In the genomic region with DNA sequence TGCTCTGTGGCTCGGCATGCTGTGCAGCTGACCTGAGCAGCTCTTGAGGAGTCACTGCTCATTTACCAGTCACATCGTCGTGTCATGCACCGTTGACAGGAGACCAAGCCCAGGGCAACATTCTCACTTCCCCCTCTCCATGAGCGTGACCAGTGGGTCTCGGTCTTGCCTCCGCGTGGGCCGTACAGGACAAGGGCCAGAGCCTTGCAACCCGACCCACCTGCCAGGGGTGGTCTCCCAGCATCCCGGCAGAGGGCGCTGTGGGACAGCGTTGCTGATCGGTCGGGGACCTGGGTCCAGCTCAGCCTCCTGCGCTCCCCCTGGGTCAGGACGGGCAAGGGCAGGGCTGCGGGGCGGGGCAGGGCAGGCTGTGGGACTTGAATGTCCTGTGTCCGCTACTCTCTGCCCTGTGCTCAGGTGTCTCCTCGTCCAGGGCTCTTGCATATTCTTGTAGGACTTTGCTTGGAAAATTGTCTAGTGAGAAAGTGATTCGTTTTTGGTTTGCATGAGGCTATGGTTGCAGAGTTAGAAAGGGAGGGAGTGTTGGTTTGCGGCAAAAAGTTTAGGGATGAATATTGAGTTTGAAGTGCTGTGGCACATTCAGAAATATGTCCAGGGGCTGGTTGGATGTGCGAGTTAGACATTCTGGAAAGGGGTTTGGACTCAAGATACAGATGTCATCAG, we compare ENCODE assay signal across 1 cellular context.
TF ChIP-seq lines count a peak whose summit lies in the region.

No MANE protein-coding gene starts in this region.

TF ChIP-seq in HepG2, 621 proteins besides CTCF, POLR2A, EP300 and RAD21 (continued from another document and continues in another):
- peak; percentile 43; the same call in 1 of the 2 replicates for TF ChIP-seq ZNF121 (CRISPR knock-in tag; IDR thresholded peaks at IDR 0.05)
- peak; percentile 50; the same call in 1 of the 2 replicates for TF ChIP-seq GATAD2A (CRISPR knock-in tag; IDR thresholded peaks at IDR 0.05)
- peak; percentile 41; the same call in 1 of the 2 replicates for TF ChIP-seq KLF13 (CRISPR knock-in tag; IDR thresholded peaks at IDR 0.05)
- TF ChIP-seq HDAC1 (CRISPR knock-in tag; IDR thresholded peaks at IDR 0.05) = peak; percentile 56
- TF ChIP-seq, protein P1, sequence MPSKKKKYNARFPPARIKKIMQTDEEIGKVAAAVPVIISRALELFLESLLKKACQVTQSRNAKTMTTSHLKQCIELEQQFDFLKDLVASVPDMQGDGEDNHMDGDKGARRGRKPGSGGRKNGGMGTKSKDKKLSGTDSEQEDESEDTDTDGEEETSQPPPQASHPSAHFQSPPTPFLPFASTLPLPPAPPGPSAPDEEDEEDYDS (CRISPR knock-in tag; IDR thresholded peaks at IDR 0.05) = no peak
- TF ChIP-seq HDAC2 (CRISPR knock-in tag; IDR thresholded peaks at IDR 0.05) = peak; percentile 61
- TF ChIP-seq ZNF614 (CRISPR knock-in tag; IDR thresholded peaks at IDR 0.05; ENCODE audit: borderline replicate concordance) = peak; percentile 37; the same call in 1 of the 2 replicates
- TF ChIP-seq, protein P2, sequence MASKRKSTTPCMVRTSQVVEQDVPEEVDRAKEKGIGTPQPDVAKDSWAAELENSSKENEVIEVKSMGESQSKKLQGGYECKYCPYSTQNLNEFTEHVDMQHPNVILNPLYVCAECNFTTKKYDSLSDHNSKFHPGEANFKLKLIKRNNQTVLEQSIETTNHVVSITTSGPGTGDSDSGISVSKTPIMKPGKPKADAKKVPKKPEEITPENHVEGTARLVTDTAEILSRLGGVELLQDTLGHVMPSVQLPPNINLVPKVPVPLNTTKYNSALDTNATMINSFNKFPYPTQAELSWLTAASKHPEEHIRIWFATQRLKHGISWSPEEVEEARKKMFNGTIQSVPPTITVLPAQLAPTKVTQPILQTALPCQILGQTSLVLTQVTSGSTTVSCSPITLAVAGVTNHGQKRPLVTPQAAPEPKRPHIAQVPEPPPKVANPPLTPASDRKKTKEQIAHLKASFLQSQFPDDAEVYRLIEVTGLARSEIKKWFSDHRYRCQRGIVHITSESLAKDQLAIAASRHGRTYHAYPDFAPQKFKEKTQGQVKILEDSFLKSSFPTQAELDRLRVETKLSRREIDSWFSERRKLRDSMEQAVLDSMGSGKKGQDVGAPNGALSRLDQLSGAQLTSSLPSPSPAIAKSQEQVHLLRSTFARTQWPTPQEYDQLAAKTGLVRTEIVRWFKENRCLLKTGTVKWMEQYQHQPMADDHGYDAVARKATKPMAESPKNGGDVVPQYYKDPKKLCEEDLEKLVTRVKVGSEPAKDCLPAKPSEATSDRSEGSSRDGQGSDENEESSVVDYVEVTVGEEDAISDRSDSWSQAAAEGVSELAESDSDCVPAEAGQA (IDR thresholded peaks at IDR 0.05; ENCODE audit: low read depth) = no peak
- TF ChIP-seq, protein P2 (CRISPR knock-in tag; IDR thresholded peaks at IDR 0.05; ENCODE audit: borderline replicate concordance) = no peak
- TF ChIP-seq ZNF547 (CRISPR knock-in tag; IDR thresholded peaks at IDR 0.05) = 0 out of 2 replicates have a peak, but pooled peaks have one; percentile 56
- TF ChIP-seq MTA1 (CRISPR knock-in tag; IDR thresholded peaks at IDR 0.05; ENCODE audit: borderline replicate concordance) = 0 out of 2 replicates have a peak, but pooled peaks have one; percentile 29
- TF ChIP-seq, protein P3, sequence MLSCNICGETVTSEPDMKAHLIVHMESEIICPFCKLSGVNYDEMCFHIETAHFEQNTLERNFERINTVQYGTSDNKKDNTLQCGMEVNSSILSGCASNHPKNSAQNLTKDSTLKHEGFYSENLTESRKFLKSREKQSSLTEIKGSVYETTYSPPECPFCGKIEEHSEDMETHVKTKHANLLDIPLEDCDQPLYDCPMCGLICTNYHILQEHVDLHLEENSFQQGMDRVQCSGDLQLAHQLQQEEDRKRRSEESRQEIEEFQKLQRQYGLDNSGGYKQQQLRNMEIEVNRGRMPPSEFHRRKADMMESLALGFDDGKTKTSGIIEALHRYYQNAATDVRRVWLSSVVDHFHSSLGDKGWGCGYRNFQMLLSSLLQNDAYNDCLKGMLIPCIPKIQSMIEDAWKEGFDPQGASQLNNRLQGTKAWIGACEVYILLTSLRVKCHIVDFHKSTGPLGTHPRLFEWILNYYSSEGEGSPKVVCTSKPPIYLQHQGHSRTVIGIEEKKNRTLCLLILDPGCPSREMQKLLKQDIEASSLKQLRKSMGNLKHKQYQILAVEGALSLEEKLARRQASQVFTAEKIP (CRISPR knock-in tag; IDR thresholded peaks at IDR 0.05; ENCODE audit: borderline replicate concordance) = no peak
- TF ChIP-seq, protein P4, sequence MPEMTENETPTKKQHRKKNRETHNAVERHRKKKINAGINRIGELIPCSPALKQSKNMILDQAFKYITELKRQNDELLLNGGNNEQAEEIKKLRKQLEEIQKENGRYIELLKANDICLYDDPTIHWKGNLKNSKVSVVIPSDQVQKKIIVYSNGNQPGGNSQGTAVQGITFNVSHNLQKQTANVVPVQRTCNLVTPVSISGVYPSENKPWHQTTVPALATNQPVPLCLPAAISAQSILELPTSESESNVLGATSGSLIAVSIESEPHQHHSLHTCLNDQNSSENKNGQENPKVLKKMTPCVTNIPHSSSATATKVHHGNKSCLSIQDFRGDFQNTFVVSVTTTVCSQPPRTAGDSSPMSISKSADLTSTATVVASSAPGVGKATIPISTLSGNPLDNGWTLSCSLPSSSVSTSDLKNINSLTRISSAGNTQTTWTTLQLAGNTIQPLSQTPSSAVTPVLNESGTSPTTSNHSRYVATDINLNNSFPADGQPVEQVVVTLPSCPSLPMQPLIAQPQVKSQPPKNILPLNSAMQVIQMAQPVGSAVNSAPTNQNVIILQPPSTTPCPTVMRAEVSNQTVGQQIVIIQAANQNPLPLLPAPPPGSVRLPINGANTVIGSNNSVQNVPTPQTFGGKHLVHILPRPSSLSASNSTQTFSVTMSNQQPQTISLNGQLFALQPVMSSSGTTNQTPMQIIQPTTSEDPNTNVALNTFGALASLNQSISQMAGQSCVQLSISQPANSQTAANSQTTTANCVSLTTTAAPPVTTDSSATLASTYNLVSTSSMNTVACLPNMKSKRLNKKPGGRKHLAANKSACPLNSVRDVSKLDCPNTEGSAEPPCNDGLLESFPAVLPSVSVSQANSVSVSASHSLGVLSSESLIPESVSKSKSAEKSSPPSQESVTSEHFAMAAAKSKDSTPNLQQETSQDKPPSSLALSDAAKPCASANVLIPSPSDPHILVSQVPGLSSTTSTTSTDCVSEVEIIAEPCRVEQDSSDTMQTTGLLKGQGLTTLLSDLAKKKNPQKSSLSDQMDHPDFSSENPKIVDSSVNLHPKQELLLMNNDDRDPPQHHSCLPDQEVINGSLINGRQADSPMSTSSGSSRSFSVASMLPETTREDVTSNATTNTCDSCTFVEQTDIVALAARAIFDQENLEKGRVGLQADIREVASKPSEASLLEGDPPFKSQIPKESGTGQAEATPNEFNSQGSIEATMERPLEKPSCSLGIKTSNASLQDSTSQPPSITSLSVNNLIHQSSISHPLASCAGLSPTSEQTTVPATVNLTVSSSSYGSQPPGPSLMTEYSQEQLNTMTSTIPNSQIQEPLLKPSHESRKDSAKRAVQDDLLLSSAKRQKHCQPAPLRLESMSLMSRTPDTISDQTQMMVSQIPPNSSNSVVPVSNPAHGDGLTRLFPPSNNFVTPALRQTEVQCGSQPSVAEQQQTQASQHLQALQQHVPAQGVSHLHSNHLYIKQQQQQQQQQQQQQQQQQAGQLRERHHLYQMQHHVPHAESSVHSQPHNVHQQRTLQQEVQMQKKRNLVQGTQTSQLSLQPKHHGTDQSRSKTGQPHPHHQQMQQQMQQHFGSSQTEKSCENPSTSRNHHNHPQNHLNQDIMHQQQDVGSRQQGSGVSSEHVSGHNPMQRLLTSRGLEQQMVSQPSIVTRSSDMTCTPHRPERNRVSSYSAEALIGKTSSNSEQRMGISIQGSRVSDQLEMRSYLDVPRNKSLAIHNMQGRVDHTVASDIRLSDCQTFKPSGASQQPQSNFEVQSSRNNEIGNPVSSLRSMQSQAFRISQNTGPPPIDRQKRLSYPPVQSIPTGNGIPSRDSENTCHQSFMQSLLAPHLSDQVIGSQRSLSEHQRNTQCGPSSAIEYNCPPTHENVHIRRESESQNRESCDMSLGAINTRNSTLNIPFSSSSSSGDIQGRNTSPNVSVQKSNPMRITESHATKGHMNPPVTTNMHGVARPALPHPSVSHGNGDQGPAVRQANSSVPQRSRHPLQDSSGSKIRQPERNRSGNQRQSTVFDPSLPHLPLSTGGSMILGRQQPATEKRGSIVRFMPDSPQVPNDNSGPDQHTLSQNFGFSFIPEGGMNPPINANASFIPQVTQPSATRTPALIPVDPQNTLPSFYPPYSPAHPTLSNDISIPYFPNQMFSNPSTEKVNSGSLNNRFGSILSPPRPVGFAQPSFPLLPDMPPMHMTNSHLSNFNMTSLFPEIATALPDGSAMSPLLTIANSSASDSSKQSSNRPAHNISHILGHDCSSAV (CRISPR knock-in tag; IDR thresholded peaks at IDR 0.05; ENCODE audit: borderline replicate concordance) = 0 out of 2 replicates have a peak, but pooled peaks have one; percentile 64
- peak; percentile 51; the same call in 1 of the 2 replicates for TF ChIP-seq ZSCAN31 (CRISPR knock-in tag; IDR thresholded peaks at IDR 0.05; ENCODE audit: low read depth)
- TF ChIP-seq, protein P5, sequence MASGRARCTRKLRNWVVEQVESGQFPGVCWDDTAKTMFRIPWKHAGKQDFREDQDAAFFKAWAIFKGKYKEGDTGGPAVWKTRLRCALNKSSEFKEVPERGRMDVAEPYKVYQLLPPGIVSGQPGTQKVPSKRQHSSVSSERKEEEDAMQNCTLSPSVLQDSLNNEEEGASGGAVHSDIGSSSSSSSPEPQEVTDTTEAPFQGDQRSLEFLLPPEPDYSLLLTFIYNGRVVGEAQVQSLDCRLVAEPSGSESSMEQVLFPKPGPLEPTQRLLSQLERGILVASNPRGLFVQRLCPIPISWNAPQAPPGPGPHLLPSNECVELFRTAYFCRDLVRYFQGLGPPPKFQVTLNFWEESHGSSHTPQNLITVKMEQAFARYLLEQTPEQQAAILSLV (CRISPR knock-in tag; IDR thresholded peaks at IDR 0.05; ENCODE audit: borderline replicate concordance) = peak; percentile 47; the same call in 1 of the 2 replicates
- peak; percentile 38; the same call in 1 of the 2 replicates for TF ChIP-seq YEATS2 (CRISPR knock-in tag; IDR thresholded peaks at IDR 0.05; ENCODE audit: borderline replicate concordance)
- peak; percentile 80; the same call in 1 of the 2 replicates for TF ChIP-seq ZNF768 (CRISPR knock-in tag; IDR thresholded peaks at IDR 0.05)
- TF ChIP-seq, protein P6, sequence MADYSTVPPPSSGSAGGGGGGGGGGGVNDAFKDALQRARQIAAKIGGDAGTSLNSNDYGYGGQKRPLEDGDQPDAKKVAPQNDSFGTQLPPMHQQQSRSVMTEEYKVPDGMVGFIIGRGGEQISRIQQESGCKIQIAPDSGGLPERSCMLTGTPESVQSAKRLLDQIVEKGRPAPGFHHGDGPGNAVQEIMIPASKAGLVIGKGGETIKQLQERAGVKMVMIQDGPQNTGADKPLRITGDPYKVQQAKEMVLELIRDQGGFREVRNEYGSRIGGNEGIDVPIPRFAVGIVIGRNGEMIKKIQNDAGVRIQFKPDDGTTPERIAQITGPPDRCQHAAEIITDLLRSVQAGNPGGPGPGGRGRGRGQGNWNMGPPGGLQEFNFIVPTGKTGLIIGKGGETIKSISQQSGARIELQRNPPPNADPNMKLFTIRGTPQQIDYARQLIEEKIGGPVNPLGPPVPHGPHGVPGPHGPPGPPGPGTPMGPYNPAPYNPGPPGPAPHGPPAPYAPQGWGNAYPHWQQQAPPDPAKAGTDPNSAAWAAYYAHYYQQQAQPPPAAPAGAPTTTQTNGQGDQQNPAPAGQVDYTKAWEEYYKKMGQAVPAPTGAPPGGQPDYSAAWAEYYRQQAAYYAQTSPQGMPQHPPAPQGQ (CRISPR knock-in tag; IDR thresholded peaks at IDR 0.05; ENCODE audit: borderline replicate concordance) = no peak
- TF ChIP-seq SOX13 (IDR thresholded peaks at IDR 0.05) = no peak
- 0 out of 4 replicates have a peak, but pooled peaks of 1 of the 2 experiments have one; percentile 16 for TF ChIP-seq SOX13 (CRISPR knock-in tag; conservative IDR thresholded peaks at IDR 0.05 in 1 of 2, IDR thresholded peaks at IDR 0.05 in 1 of 2)
- peak; percentile 58; the same call in 1 of the 2 replicates for TF ChIP-seq ZNF124 (CRISPR knock-in tag; IDR thresholded peaks at IDR 0.05)
- TF ChIP-seq, protein P7, sequence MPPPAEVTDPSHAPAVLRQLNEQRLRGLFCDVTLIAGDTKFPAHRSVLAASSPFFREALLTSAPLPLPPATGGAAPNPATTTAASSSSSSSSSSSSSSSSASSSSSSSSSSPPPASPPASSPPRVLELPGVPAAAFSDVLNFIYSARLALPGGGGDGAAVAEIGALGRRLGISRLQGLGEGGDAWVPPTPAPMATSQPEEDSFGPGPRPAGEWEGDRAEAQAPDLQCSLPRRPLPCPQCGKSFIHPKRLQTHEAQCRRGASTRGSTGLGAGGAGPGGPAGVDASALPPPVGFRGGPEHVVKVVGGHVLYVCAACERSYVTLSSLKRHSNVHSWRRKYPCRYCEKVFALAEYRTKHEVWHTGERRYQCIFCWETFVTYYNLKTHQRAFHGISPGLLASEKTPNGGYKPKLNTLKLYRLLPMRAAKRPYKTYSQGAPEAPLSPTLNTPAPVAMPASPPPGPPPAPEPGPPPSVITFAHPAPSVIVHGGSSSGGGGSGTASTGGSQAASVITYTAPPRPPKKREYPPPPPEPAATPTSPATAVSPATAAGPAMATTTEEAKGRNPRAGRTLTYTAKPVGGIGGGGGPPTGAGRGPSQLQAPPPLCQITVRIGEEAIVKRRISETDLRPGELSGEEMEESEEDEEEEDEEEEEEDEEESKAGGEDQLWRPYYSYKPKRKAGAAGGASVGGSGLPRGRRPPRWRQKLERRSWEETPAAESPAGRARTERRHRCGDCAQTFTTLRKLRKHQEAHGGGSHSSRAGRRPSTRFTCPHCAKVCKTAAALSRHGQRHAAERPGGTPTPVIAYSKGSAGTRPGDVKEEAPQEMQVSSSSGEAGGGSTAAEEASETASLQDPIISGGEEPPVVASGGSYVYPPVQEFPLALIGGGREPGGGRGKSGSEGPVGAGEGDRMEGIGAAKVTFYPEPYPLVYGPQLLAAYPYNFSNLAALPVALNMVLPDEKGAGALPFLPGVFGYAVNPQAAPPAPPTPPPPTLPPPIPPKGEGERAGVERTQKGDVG (CRISPR knock-in tag; IDR thresholded peaks at IDR 0.05; ENCODE audit: borderline replicate concordance) = 0 out of 2 replicates have a peak, but pooled peaks have one; percentile 42
- peak; percentile 81; the same call in 1 of the 2 replicates for TF ChIP-seq ZNF839 (CRISPR knock-in tag; IDR thresholded peaks at IDR 0.05; ENCODE audit: borderline replicate concordance)
- TF ChIP-seq ZNF331 (CRISPR knock-in tag; IDR thresholded peaks at IDR 0.05) = peak; percentile 70
- no peak for TF ChIP-seq ZNF589 (CRISPR knock-in tag; conservative IDR thresholded peaks at IDR 0.05)
- no peak for TF ChIP-seq ZNF749 (CRISPR knock-in tag; IDR thresholded peaks at IDR 0.05; ENCODE audit: borderline replicate concordance)
- TF ChIP-seq ZBTB42 (CRISPR knock-in tag; IDR thresholded peaks at IDR 0.05) = no peak
